Comparison of ENCODE assay signal across 12 cellular contexts in genomic region chr2:206457188-206457634, GRCh38. TPM values are rescaled to one million over a fixed set of nuclear protein-coding genes. Genes with fewer than 3 reads are reported as not detected.
DNase-seq lines count a peak whose midpoint lies in the region; ATAC-seq and TF ChIP-seq lines count a peak whose summit lies in the region.
"Had no signal": no experiment of that assay in that cellular context is flagged by ENCODE, and none has a peak within 500 bp of the region (broad histone marks: within the 10 kb centered on the region; RNA-seq: fewer than 3 reads in every experiment).

No MANE protein-coding gene starts in this region.

- H3K9me2 ChIP-seq in GM23248 (ENCODE audit: insufficient read depth), result no peaks in the 10 kb centered on the region

- ATAC-seq in GM19395 (IDR thresholded peaks at IDR 0.05; ENCODE audit: unreplicated experiment) (peak; percentile 96), HG03025 (IDR thresholded peaks at IDR 0.05; ENCODE audit: low FRiP score, unreplicated experiment) (peak; percentile 85), heart right ventricle (no peak)
- ATAC-seq: activated CD4-positive, CD25-positive, alpha-beta regulatory T cell treated with anti-CD3 and anti-CD28 coated beads, Interleukin-2, amount 50 U/mL, for 24 hours had no signal

- H3K27me3 ChIP-seq in Caco-2 (replicated peaks; ENCODE audit: control insufficient read depth, insufficient read depth, low read length) (no peaks in the 10 kb centered on the region), GM23248 (replicated peaks; ENCODE audit: insufficient read depth) (no peaks in the 10 kb centered on the region), heart right ventricle (no peaks in the 10 kb centered on the region)
- H3K27me3 ChIP-seq: hepatocyte had no signal

- no peak for DNase-seq in Caco-2
- peak; percentile 90 for DNase-seq in NOMO-1 treated with DMSO at 0.1 percent for 48 hours (lab: John Stamatoyannopoulos, UW; ENCODE audit: unreplicated experiment)
- DNase-seq in central memory CD4-positive, alpha-beta T cell, result no peak
- DNase-seq in iPS-NIHi11 (ENCODE audit: low spot score), result no peak
- no peak for DNase-seq in GM23248
- no peak for DNase-seq in heart right ventricle
- DNase-seq: NCI-H510A, nucleus accumbens had no signal

- H3K27me3 Mint-ChIP-seq in Caco-2 (ENCODE audit: insufficient read depth, unreplicated experiment), result no peaks in the 10 kb centered on the region

- no peaks in the 10 kb centered on the region for H3F3A ChIP-seq in GM23248 (ENCODE audit: insufficient read depth)

- POLR2A ChIA-PET in Caco-2 (lab: Charles Lee), result interaction anchor here (0.7 kb wide), 1 partner anchor 93 kb away, joined by 3 read pairs; no protein-coding TSS in a partner anchor

- WGBS in GM23248 (ENCODE audit: low coverage in 1 of 2, low lambda C conversion rate in 2 of 2, missing lambda C conversion rate in 2 of 2), 2 experiments, result 82 to 91% methylated on average over 2 of the region's 2 CpGs
- WGBS in heart right ventricle, 2 donors, result 52 to 55% methylated on average over 2 of the region's 2 CpGs

- peak overlapping the region; percentile 16 for H3K27ac Mint-ChIP-seq in Caco-2 (ENCODE audit: unreplicated experiment)

- H3K9me3 ChIP-seq in Caco-2 (no peaks in the 10 kb centered on the region), GM23248 (ENCODE audit: low read depth) (no peaks in the 10 kb centered on the region), heart right ventricle (no peaks in the 10 kb centered on the region)

- H3K36me3 ChIP-seq in Caco-2 (ENCODE audit: control insufficient read depth, insufficient read depth, low read length), result peaks cover 2% of the 10 kb centered on the region; the same call in 1 of the 2 replicates
- no peaks in the 10 kb centered on the region for H3K36me3 ChIP-seq in GM23248 (ENCODE audit: low read depth)
- no peaks in the 10 kb centered on the region for H3K36me3 ChIP-seq in heart right ventricle

- H3K79me2 ChIP-seq in GM23248 (ENCODE audit: insufficient read depth), result no peaks in the 10 kb centered on the region
- H3K79me2 ChIP-seq: hepatocyte had no signal

- intact Hi-C loops in Caco-2 (cut with micrococcal nuclease; ENCODE audit: unreplicated experiment), result no loop called here
- intact Hi-C loops in heart right ventricle (cut with DNase I), result loop anchor here in 1 of 10 donors (5.0 kb wide), 1 partner anchor 60 kb away; no protein-coding TSS in a partner anchor

- no peak overlapping the region for H3K4me3 ChIP-seq in Caco-2 (ENCODE audit: low read depth, low read length)
- no peak overlapping the region for H3K4me3 ChIP-seq in GM23248
- H3K4me3 ChIP-seq in heart right ventricle, result no peak overlapping the region
- H3K4me3 ChIP-seq: hepatocyte had no signal

- TF ChIP-seq CTCF in Caco-2 (IDR thresholded peaks at IDR 0.05; ENCODE audit: insufficient read depth in 1 of 2, low read depth in 1 of 2, low read length in 1 of 2, severe bottlenecking in 1 of 2, unreplicated experiment in 1 of 2), result no peak
- TF ChIP-seq CTCF in heart right ventricle (IDR thresholded peaks at IDR 0.05), result no peak

- CTCF ChIA-PET in Caco-2 (lab: Charles Lee), result no interaction called here

- H3K9ac ChIP-seq in GM23248, result no peak overlapping the region

- peaks cover 10% of the 10 kb centered on the region for H3K9me3 Mint-ChIP-seq in Caco-2 (ENCODE audit: unreplicated experiment)

- peaks cover 26% of the 10 kb centered on the region for H3K36me3 Mint-ChIP-seq in Caco-2 (ENCODE audit: insufficient read depth, unreplicated experiment)

- in situ Hi-C loops in GM23248 (cut with MboI), result no loop called here

- H4K20me1 ChIP-seq in GM23248 (ENCODE audit: insufficient read depth), result no peaks in the 10 kb centered on the region

- H3K27ac ChIP-seq in GM23248, result no peak overlapping the region
- H3K27ac ChIP-seq in heart right ventricle, result peak overlapping the region in 3 of 10 donors; percentile 16 to 42 (median 20)
- H3K27ac ChIP-seq: hepatocyte had no signal

- H2AFZ ChIP-seq in GM23248, result no peak overlapping the region
- H2AFZ ChIP-seq: hepatocyte had no signal

- BruUV-seq in Caco-2 (replicated peaks; lab: Mats Ljungman, UMichigan), result no TSS peak

- H3K4me1 Mint-ChIP-seq in Caco-2 (ENCODE audit: low read depth, unreplicated experiment), result peaks cover 25% of the 10 kb centered on the region

- H3K4me2 ChIP-seq in GM23248 (ENCODE audit: unreplicated experiment), result no peak overlapping the region
- H3K4me2 ChIP-seq: hepatocyte had no signal

- H3K4me3 Mint-ChIP-seq in Caco-2 (ENCODE audit: unreplicated experiment), result no peak overlapping the region

- peaks cover 39% of the 10 kb centered on the region for H3K4me1 ChIP-seq in Caco-2
- no peaks in the 10 kb centered on the region for H3K4me1 ChIP-seq in GM23248 (ENCODE audit: insufficient read depth)
- H3K4me1 ChIP-seq in heart right ventricle, result peaks cover 0 to 32% (median 9%) of the 10 kb centered on the region in 9 donors

RNA-seq across cellular contexts. Expression of gene ADAM23, which starts 13.9 kb away (rescaled TPM):
- total RNA-seq in Caco-2 (2022), result 46.8 and 55.1 TPM in 2 replicates
- total RNA-seq in GM23248 (2014; rRNA removed; shearing (Covaris generic)), result 3.5 and 4.4 TPM in 2 replicates
- polyA plus RNA-seq in GM23248 (2016; fragmentation: Nextera tagmentation; extraction: Ambion mirVana), result 1.7 and 1.8 TPM in 2 replicates
- 100 to 1,000 TPM in 1 of 10 donors, 10 to 100 TPM in 9; 51.0 to 101 (median 72.4) TPM for total RNA-seq in heart right ventricle
- polyA plus RNA-seq in heart right ventricle, result 10 to 100 TPM; 11.9 to 27.4 TPM

Comparison
In these comparisons a context has a peak if more than half of its experiments do, and no peak if none do; other contexts are left out.
1. ATAC-seq: peak in GM19395 (single experiment) and HG03025 (single experiment); none in heart right ventricle (0 of 8).